1 cellular context compared by ENCODE assay signal in genomic region chr6:11983306-11983705, GRCh38.
TF ChIP-seq lines count a peak whose summit lies in the region.

No MANE protein-coding gene starts in this region.

TF ChIP-seq in GM23338, 12 proteins besides CTCF, POLR2A, EP300 and RAD21 (continued from another document):
- TF ChIP-seq, protein P1, sequence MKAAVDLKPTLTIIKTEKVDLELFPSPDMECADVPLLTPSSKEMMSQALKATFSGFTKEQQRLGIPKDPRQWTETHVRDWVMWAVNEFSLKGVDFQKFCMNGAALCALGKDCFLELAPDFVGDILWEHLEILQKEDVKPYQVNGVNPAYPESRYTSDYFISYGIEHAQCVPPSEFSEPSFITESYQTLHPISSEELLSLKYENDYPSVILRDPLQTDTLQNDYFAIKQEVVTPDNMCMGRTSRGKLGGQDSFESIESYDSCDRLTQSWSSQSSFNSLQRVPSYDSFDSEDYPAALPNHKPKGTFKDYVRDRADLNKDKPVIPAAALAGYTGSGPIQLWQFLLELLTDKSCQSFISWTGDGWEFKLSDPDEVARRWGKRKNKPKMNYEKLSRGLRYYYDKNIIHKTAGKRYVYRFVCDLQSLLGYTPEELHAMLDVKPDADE (IDR thresholded peaks at IDR 0.05) = no peak
- TF ChIP-seq, protein P2, sequence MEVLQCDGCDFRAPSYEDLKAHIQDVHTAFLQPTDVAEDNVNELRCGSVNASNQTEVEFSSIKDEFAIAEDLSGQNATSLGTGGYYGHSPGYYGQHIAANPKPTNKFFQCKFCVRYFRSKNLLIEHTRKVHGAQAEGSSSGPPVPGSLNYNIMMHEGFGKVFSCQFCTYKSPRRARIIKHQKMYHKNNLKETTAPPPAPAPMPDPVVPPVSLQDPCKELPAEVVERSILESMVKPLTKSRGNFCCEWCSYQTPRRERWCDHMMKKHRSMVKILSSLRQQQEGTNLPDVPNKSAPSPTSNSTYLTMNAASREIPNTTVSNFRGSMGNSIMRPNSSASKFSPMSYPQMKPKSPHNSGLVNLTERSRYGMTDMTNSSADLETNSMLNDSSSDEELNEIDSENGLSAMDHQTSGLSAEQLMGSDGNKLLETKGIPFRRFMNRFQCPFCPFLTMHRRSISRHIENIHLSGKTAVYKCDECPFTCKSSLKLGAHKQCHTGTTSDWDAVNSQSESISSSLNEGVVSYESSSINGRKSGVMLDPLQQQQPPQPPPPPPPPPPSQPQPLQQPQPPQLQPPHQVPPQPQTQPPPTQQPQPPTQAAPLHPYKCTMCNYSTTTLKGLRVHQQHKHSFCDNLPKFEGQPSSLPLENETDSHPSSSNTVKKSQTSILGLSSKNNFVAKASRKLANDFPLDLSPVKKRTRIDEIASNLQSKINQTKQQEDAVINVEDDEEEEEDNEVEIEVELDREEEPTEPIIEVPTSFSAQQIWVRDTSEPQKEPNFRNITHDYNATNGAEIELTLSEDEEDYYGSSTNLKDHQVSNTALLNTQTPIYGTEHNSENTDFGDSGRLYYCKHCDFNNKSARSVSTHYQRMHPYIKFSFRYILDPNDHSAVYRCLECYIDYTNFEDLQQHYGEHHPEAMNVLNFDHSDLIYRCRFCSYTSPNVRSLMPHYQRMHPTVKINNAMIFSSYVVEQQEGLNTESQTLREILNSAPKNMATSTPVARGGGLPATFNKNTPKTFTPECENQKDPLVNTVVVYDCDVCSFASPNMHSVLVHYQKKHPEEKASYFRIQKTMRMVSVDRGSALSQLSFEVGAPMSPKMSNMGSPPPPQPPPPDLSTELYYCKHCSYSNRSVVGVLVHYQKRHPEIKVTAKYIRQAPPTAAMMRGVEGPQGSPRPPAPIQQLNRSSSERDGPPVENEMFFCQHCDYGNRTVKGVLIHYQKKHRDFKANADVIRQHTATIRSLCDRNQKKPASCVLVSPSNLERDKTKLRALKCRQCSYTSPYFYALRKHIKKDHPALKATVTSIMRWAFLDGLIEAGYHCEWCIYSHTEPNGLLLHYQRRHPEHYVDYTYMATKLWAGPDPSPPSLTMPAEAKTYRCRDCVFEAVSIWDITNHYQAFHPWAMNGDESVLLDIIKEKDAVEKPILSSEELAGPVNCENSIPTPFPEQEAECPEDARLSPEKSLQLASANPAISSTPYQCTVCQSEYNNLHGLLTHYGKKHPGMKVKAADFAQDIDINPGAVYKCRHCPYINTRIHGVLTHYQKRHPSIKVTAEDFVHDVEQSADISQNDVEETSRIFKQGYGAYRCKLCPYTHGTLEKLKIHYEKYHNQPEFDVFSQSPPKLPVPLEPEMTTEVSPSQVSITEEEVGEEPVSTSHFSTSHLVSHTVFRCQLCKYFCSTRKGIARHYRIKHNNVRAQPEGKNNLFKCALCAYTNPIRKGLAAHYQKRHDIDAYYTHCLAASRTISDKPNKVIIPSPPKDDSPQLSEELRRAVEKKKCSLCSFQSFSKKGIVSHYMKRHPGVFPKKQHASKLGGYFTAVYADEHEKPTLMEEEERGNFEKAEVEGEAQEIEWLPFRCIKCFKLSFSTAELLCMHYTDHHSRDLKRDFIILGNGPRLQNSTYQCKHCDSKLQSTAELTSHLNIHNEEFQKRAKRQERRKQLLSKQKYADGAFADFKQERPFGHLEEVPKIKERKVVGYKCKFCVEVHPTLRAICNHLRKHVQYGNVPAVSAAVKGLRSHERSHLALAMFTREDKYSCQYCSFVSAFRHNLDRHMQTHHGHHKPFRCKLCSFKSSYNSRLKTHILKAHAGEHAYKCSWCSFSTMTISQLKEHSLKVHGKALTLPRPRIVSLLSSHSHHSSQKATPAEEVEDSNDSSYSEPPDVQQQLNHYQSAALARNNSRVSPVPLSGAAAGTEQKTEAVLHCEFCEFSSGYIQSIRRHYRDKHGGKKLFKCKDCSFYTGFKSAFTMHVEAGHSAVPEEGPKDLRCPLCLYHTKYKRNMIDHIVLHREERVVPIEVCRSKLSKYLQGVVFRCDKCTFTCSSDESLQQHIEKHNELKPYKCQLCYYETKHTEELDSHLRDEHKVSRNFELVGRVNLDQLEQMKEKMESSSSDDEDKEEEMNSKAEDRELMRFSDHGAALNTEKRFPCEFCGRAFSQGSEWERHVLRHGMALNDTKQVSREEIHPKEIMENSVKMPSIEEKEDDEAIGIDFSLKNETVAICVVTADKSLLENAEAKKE (CRISPR knock-in tag; IDR thresholded peaks at IDR 0.05) = no peak
- no peak for TF ChIP-seq EZH2phosphoT487 (IDR thresholded peaks at IDR 0.05; ENCODE audit: unreplicated experiment)
TF ChIP-seq in GM23338: peak in this region for 0.
